Comparison of ENCODE assay signal across 9 cellular contexts in the genomic region with DNA sequence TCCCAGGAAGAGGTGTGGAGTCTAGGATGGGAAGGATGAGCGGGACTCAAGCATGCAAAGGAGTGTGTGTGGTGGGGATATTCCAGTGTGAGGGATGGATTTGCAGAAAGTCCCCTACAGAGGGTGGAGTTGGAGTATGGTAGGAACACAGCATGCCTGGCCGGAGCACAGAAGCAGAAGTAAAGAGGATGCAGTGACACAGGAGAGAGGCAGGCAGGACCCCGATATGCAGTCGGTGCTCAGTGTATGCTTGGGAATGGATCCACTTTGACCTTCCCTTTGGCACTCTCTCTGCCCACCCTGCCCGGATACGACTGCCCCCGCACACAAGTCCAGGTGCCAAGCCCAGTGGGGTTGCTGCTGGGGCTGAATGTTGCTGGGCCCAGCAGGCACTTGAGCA. TPM values are rescaled to one million over a fixed set of nuclear protein-coding genes. Genes with fewer than 3 reads are reported as not detected.
"Had no signal": no experiment of that assay in that cellular context is flagged by ENCODE, and none has a peak within 500 bp of the region (broad histone marks: within the 10 kb centered on the region; RNA-seq: fewer than 3 reads in every experiment).

No MANE protein-coding gene starts in this region.

- H3K36me3 ChIP-seq: HAP-1 had no signal

- H3K4me3 ChIP-seq: GM23248, HAP-1 had no signal

- H3K4me3 Mint-ChIP-seq: HFFc6, IgD-negative memory B cell had no signal

- H2AFZ ChIP-seq: GM23248 had no signal

- H3K9me3 ChIP-seq: HAP-1 had no signal

- DNase-seq: GM23248, GOT3, HFFc6 had no signal

- ATAC-seq: HCT116, HepG2 had no signal

- H3K27ac ChIP-seq: GM23248, HL-60 had no signal

- H3K4me1 ChIP-seq: HAP-1 had no signal

- H3K9ac ChIP-seq: GM23248 had no signal

- H3K27ac Mint-ChIP-seq: HFFc6 had no signal

RNA-seq across cellular contexts. Expression of gene WSCD2, which starts 21.3 kb away (rescaled TPM):
- total RNA-seq: GM23248, HepG2, HFFc6, HT1080 had no signal
- polyA plus RNA-seq: GM23248, HepG2 had no signal
